19 cellular contexts compared by ENCODE assay signal in the genomic region with DNA sequence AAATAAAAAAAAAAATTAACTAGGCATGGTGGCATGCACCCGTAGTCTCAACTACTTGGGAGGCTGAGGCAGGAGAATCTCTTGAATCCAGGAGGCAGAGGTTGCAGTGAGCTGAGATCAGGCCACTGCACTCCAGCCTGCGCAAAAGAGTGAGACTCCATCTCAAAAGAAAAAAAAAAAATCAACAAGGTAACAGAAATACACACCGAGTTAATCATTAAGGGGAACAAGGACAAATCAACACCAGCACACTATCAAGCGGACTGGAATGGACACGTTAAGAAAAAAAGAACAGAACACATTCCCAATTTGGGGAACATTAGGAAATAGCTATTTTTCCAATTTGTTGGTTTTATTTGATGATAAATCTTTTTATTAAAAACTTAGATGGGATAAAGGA. TPM values are rescaled to one million over a fixed set of nuclear protein-coding genes. Genes with fewer than 3 reads are reported as not detected.
DNase-seq lines count a peak whose midpoint lies in the region; ATAC-seq, FAIRE-seq and TF ChIP-seq lines count a peak whose summit lies in the region.
"Had no signal": no experiment of that assay in that cellular context is flagged by ENCODE, and none has a peak within 500 bp of the region (broad histone marks: within the 10 kb centered on the region; RNA-seq: fewer than 3 reads in every experiment).

No MANE protein-coding gene starts in this region.

- H3K4me3 ChIP-seq in right lobe of liver (no peak overlapping the region), upper lobe of right lung (no peak overlapping the region)
- H3K4me3 ChIP-seq: BLaER1 treated with 17β-estradiol and CSF1 and Interleukin-3, amounts not matched to agents 10 nM and 100 nM had no signal

- ATAC-seq in activated CD8-positive, alpha-beta memory T cell treated with anti-CD3 and anti-CD28 coated beads, Interleukin-2, amount 10 ng/mL, durations not matched to agents 7 days and 5 days, result no peak
- ATAC-seq in right lobe of liver (peak; percentile 85 to 89 (median 86)), upper lobe of right lung (peak; percentile 35), GM21576 (IDR thresholded peaks at IDR 0.05; ENCODE audit: unreplicated experiment) (no peak), HG02938 (IDR thresholded peaks at IDR 0.05; ENCODE audit: unreplicated experiment) (no peak)

- intact Hi-C loops in right lobe of liver (cut with DNase I) (no loop called here), upper lobe of right lung (cut with DNase I) (no loop called here)

- H3K27ac ChIP-seq in right lobe of liver (peak overlapping the region; percentile 39 to 83 (median 78)), upper lobe of right lung (no peak overlapping the region)
- H3K27ac ChIP-seq: BLaER1 treated with 17β-estradiol and CSF1 and Interleukin-3, amounts not matched to agents 10 nM and 100 nM had no signal

- FAIRE-seq in islet of Langerhans (lab: Jason Lieb, UNC), result peak; percentile 95
- FAIRE-seq: GM12891 had no signal

- CTCF ChIA-PET in activated CD8-positive, alpha-beta memory T cell treated with anti-CD3 and anti-CD28 coated beads, Interleukin-2, amount 10 ng/mL, durations not matched to agents 7 days and 5 days (lab: Charles Lee), result interaction anchor here (1.2 to 2.2 kb wide), 3 partner anchors 16 to 20 kb away, joined by 3 to 16 read pairs (median 4); no protein-coding TSS in a partner anchor

- no peak overlapping the region for H3K4me3 Mint-ChIP-seq in activated CD8-positive, alpha-beta memory T cell treated with anti-CD3 and anti-CD28 coated beads, Interleukin-2, amount 10 ng/mL, durations not matched to agents 7 days and 5 days
- H3K4me3 Mint-ChIP-seq: H9, IgD-negative memory B cell had no signal

- no peaks in the 10 kb centered on the region for H3K27me3 Mint-ChIP-seq in activated CD8-positive, alpha-beta memory T cell treated with anti-CD3 and anti-CD28 coated beads, Interleukin-2, amount 10 ng/mL, durations not matched to agents 7 days and 5 days
- H3K27me3 Mint-ChIP-seq: CD4-positive, CD25-positive, alpha-beta regulatory T cell; IgD-negative memory B cell had no signal

- peaks cover 3% of the 10 kb centered on the region for H3K4me1 Mint-ChIP-seq in activated CD8-positive, alpha-beta memory T cell treated with anti-CD3 and anti-CD28 coated beads, Interleukin-2, amount 10 ng/mL, durations not matched to agents 7 days and 5 days
- H3K4me1 Mint-ChIP-seq: H9, IgD-negative memory B cell had no signal

- no peak overlapping the region for H3K27ac Mint-ChIP-seq in activated CD8-positive, alpha-beta memory T cell treated with anti-CD3 and anti-CD28 coated beads, Interleukin-2, amount 10 ng/mL, durations not matched to agents 7 days and 5 days
- H3K27ac Mint-ChIP-seq: H9, IgD-negative memory B cell had no signal

- no peak for TF ChIP-seq POLR2A in right lobe of liver (IDR thresholded peaks at IDR 0.05)

- peaks cover 51% of the 10 kb centered on the region for H3K36me3 Mint-ChIP-seq in activated CD8-positive, alpha-beta memory T cell treated with anti-CD3 and anti-CD28 coated beads, Interleukin-2, amount 10 ng/mL, durations not matched to agents 7 days and 5 days

- no peaks in the 10 kb centered on the region for H3K9me3 Mint-ChIP-seq in activated CD8-positive, alpha-beta memory T cell treated with anti-CD3 and anti-CD28 coated beads, Interleukin-2, amount 10 ng/mL, durations not matched to agents 7 days and 5 days (ENCODE audit: low read depth)
- H3K9me3 Mint-ChIP-seq: CD4-positive, CD25-positive, alpha-beta regulatory T cell; H9; IgD-negative memory B cell had no signal

- DNase-seq in activated CD8-positive, alpha-beta memory T cell treated with anti-CD3 and anti-CD28 coated beads, Interleukin-2, amount 50 U/mL, for 48 hours, result peak; percentile 8
- no peak for DNase-seq in activated CD8-positive, alpha-beta memory T cell treated with anti-CD3 and anti-CD28 coated beads, Interleukin-2, amount 10 ng/mL, durations not matched to agents 7 days and 5 days
- DNase-seq in right lobe of liver (peak in 1 of 3 donors; percentile 51), upper lobe of right lung (no peak), NCI-H446 treated with DMSO at 0.1 percent for 48 hours (lab: John Stamatoyannopoulos, UW) (no peak)
- DNase-seq: ACHN; Calu3; CD4-positive, CD25-positive, alpha-beta regulatory T cell; DMS 273 treated with DMSO at 0.1 percent for 48 hours; DMS79 treated with DMSO at 0.1 percent for 48 hours; EL; GOT3; H9 had no signal

- no peaks in the 10 kb centered on the region for H3K9me3 ChIP-seq in right lobe of liver
- H3K9me3 ChIP-seq in upper lobe of right lung, result no peaks in the 10 kb centered on the region
- H3K9me3 ChIP-seq: BLaER1 treated with 17β-estradiol and CSF1 and Interleukin-3, amounts not matched to agents 10 nM and 100 nM had no signal

- H3K4me1 ChIP-seq in right lobe of liver (peaks cover 0 to 32% (median 12%) of the 10 kb centered on the region in 4 donors), upper lobe of right lung (no peaks in the 10 kb centered on the region)
- H3K4me1 ChIP-seq: BLaER1 treated with 17β-estradiol and CSF1 and Interleukin-3, amounts not matched to agents 10 nM and 100 nM had no signal

- H3K27me3 ChIP-seq in right lobe of liver, result no peaks in the 10 kb centered on the region
- H3K27me3 ChIP-seq in upper lobe of right lung, result no peaks in the 10 kb centered on the region
- H3K27me3 ChIP-seq: BLaER1 treated with 17β-estradiol and CSF1 and Interleukin-3, amounts not matched to agents 10 nM and 100 nM had no signal

- H3K36me3 ChIP-seq in right lobe of liver, result peaks cover 0 to 21% (median 6%) of the 10 kb centered on the region in 4 donors
- H3K36me3 ChIP-seq in upper lobe of right lung, result peaks cover 98% of the 10 kb centered on the region

- WGBS in right lobe of liver (ENCODE audit: insufficient coverage, low coverage, low lambda C conversion rate, missing lambda C conversion rate), result 24% methylated on average over 5 of the region's 5 CpGs

- no peak for TF ChIP-seq CTCF in right lobe of liver (IDR thresholded peaks at IDR 0.05)
- no peak for TF ChIP-seq CTCF in upper lobe of right lung (IDR thresholded peaks at IDR 0.05)

RNA-seq across cellular contexts. Expression of a gene that starts 28.4 kb away (rescaled TPM):
- total RNA-seq in activated CD8-positive, alpha-beta memory T cell treated with anti-CD3 and anti-CD28 coated beads, Interleukin-2, amount 10 ng/mL, durations not matched to agents 7 days and 5 days, result 10 to 100 TPM; 74.0 to 86.9 TPM
- total RNA-seq in right lobe of liver (10 to 100 TPM; 42.4 to 65.1 (median 44.7) TPM), upper lobe of right lung (112 TPM)

RNA-seq across cellular contexts. Expression of a gene that starts 31.4 kb away (rescaled TPM):
- total RNA-seq in activated CD8-positive, alpha-beta memory T cell treated with anti-CD3 and anti-CD28 coated beads, Interleukin-2, amount 10 ng/mL, durations not matched to agents 7 days and 5 days, result 100 to 1,000 TPM; 121 to 162 TPM
- total RNA-seq in right lobe of liver, result 10 to 100 TPM in 1 of 6 experiments, 1 to 10 TPM in 5; 5.4 to 10.3 (median 7.3) TPM
- 16.7 TPM for total RNA-seq in upper lobe of right lung

Comparison
In these comparisons a context has a peak if more than half of its experiments do, and no peak if none do; other contexts are left out.
1. ATAC-seq: peak in right lobe of liver (4 of 4) and upper lobe of right lung (single experiment); none in activated CD8-positive, alpha-beta memory T cell treated with anti-CD3 and anti-CD28 coated beads, Interleukin-2, amount 10 ng/mL, durations not matched to agents 7 days and 5 days (single experiment), GM21576 (single experiment) and HG02938 (single experiment).